In genomic region chr4:87150498-87151261, GRCh38 we compare ENCODE assay signal across 8 cellular contexts.
A peak's percentile ranks its signal among the peaks of the same experiment; 100 is the strongest.
DNase-seq lines count a peak whose midpoint lies in the region; FAIRE-seq and TF ChIP-seq lines count a peak whose summit lies in the region.

No MANE protein-coding gene starts in this region.

- no peaks in the 10 kb centered on the region for H3K4me1 ChIP-seq in kidney (ENCODE audit: control insufficient read depth in 1 of 2, insufficient read depth in 1 of 2, low read depth in 1 of 2, low read length in 2 of 2)

- H3K36me3 Mint-ChIP-seq in activated CD4-positive, alpha-beta memory T cell treated with anti-CD3 and anti-CD28 coated beads, Interleukin-2, amount 10 ng/mL, durations not matched to agents 7 days and 5 days (ENCODE audit: low read depth): peaks cover 2% of the 10 kb centered on the region
- H3K36me3 Mint-ChIP-seq in activated CD4-positive, alpha-beta memory T cell treated with anti-CD3 and anti-CD28 coated beads for 36 hours: no peaks in the 10 kb centered on the region

- no peaks in the 10 kb centered on the region for H3K9me3 Mint-ChIP-seq in activated CD4-positive, alpha-beta memory T cell treated with anti-CD3 and anti-CD28 coated beads, Interleukin-2, amount 10 ng/mL, durations not matched to agents 7 days and 5 days
- no peaks in the 10 kb centered on the region for H3K9me3 Mint-ChIP-seq in activated CD4-positive, alpha-beta memory T cell treated with anti-CD3 and anti-CD28 coated beads for 36 hours

- H3K4me1 Mint-ChIP-seq in activated CD4-positive, alpha-beta memory T cell treated with anti-CD3 and anti-CD28 coated beads, Interleukin-2, amount 10 ng/mL, durations not matched to agents 7 days and 5 days: no peaks in the 10 kb centered on the region
- H3K4me1 Mint-ChIP-seq in activated CD4-positive, alpha-beta memory T cell treated with anti-CD3 and anti-CD28 coated beads for 36 hours (ENCODE audit: low read depth): no peaks in the 10 kb centered on the region

- peak; percentile 85 for TF ChIP-seq CTCF in kidney (IDR thresholded peaks at IDR 0.05; ENCODE audit: borderline replicate concordance, extremely low read depth, insufficient read depth)

- no peak overlapping the region for H3K27ac Mint-ChIP-seq in activated CD4-positive, alpha-beta memory T cell treated with anti-CD3 and anti-CD28 coated beads, Interleukin-2, amount 10 ng/mL, durations not matched to agents 7 days and 5 days
- no peak overlapping the region for H3K27ac Mint-ChIP-seq in activated CD4-positive, alpha-beta memory T cell treated with anti-CD3 and anti-CD28 coated beads for 36 hours

- no peak overlapping the region for H3K9ac ChIP-seq in kidney (ENCODE audit: low read length in 2 of 2)

- H3K9me3 ChIP-seq in kidney (ENCODE audit: control insufficient read depth in 1 of 2, low read length in 2 of 2): no peaks in the 10 kb centered on the region

- CTCF ChIA-PET in activated CD4-positive, alpha-beta memory T cell treated with anti-CD3 and anti-CD28 coated beads, Interleukin-2, amount 10 ng/mL, durations not matched to agents 7 days and 5 days (lab: Charles Lee): interaction anchor here (0.7 to 3.2 kb wide), 27 partner anchors 10 to 1462 kb away, joined by 3 to 56 read pairs (median 4); partner anchors contain the start of genes AFF1 and KLHL8
- CTCF ChIA-PET in activated CD4-positive, alpha-beta memory T cell treated with anti-CD3 and anti-CD28 coated beads for 36 hours (lab: Charles Lee): interaction anchor here (0.6 to 6.6 kb wide), 26 partner anchors 9 to 593 kb away, joined by 3 to 50 read pairs (median 4); partner anchors contain the start of gene KLHL8

- H3K27me3 Mint-ChIP-seq in activated CD4-positive, alpha-beta memory T cell treated with anti-CD3 and anti-CD28 coated beads, Interleukin-2, amount 10 ng/mL, durations not matched to agents 7 days and 5 days: no peaks in the 10 kb centered on the region
- H3K27me3 Mint-ChIP-seq in activated CD4-positive, alpha-beta memory T cell treated with anti-CD3 and anti-CD28 coated beads for 36 hours: no peaks in the 10 kb centered on the region

- H3K36me3 ChIP-seq in kidney (ENCODE audit: control insufficient read depth in 1 of 2, insufficient read depth in 2 of 2, low read length in 2 of 2): no peaks in the 10 kb centered on the region

- intact Hi-C loops in activated CD4-positive, alpha-beta memory T cell treated with anti-CD3 and anti-CD28 coated beads for 36 hours (cut with micrococcal nuclease): loop anchor here (1.0 to 5.0 kb wide), 4 partner anchors 85 to 697 kb away; no protein-coding TSS in a partner anchor
- intact Hi-C loops in kidney (cut with DNase I): loop anchor here (10.0 kb wide), 1 partner anchor 84 kb away; no protein-coding TSS in a partner anchor

- POLR2A ChIA-PET in activated CD4-positive, alpha-beta memory T cell treated with anti-CD3 and anti-CD28 coated beads, Interleukin-2, amount 10 ng/mL, durations not matched to agents 7 days and 5 days (lab: Charles Lee): interaction anchor here (1.1 kb wide), 1 partner anchor 85 kb away, joined by 3 read pairs; no protein-coding TSS in a partner anchor
- POLR2A ChIA-PET in activated CD4-positive, alpha-beta memory T cell treated with anti-CD3 and anti-CD28 coated beads for 36 hours (lab: Charles Lee): interaction anchor here (1.0 kb wide), 1 partner anchor 83 kb away, joined by 3 read pairs; no protein-coding TSS in a partner anchor

- H3K4me3 Mint-ChIP-seq in activated CD4-positive, alpha-beta memory T cell treated with anti-CD3 and anti-CD28 coated beads, Interleukin-2, amount 10 ng/mL, durations not matched to agents 7 days and 5 days: no peak overlapping the region
- H3K4me3 Mint-ChIP-seq in activated CD4-positive, alpha-beta memory T cell treated with anti-CD3 and anti-CD28 coated beads for 36 hours: no peak overlapping the region

- no peak overlapping the region for H3K27ac ChIP-seq in kidney (ENCODE audit: low read depth in 2 of 2, low read length in 2 of 2)

- peak; percentile 26 for DNase-seq in activated CD4-positive, alpha-beta memory T cell treated with anti-CD3 and anti-CD28 coated beads, Interleukin-2, amount 10 ng/mL, durations not matched to agents 7 days and 5 days
- no peak for DNase-seq in activated CD4-positive, alpha-beta memory T cell treated with anti-CD3 and anti-CD28 coated beads for 36 hours
- DNase-seq in HCEC 1CT: peak; percentile 39
- DNase-seq in NCI-H1105 (lab: John Stamatoyannopoulos, UW): peak; percentile 58
- peak; percentile 58 for DNase-seq in SKM-1 treated with dmso at 0.1 percent for 144 hours (lab: John Stamatoyannopoulos, UW; ENCODE audit: unreplicated experiment)
- DNase-seq in central memory CD4-positive, alpha-beta T cell: peak; percentile 43
- DNase-seq in kidney: no peak
- peak; percentile 55 for DNase-seq in stimulated activated CD4-positive, alpha-beta T cell treated with anti-CD3 and anti-CD28 coated beads, Interleukin-2, amount 100 ng/mL, for 4 hours (ENCODE audit: low read depth)

- H3K4me3 ChIP-seq in kidney (ENCODE audit: low read length in 2 of 2): no peak overlapping the region

- FAIRE-seq in kidney (lab: Jason Lieb, UNC): peak; percentile 93

Comparison
In these comparisons a context has a peak if more than half of its experiments do, and no peak if none do; other contexts are left out.
1. DNase-seq: peak in activated CD4-positive, alpha-beta memory T cell treated with anti-CD3 and anti-CD28 coated beads, Interleukin-2, amount 10 ng/mL, durations not matched to agents 7 days and 5 days (single experiment), HCEC 1CT (single experiment), NCI-H1105 (single experiment), SKM-1 treated with dmso at 0.1 percent for 144 hours (single experiment), central memory CD4-positive, alpha-beta T cell (single experiment) and stimulated activated CD4-positive, alpha-beta T cell treated with anti-CD3 and anti-CD28 coated beads, Interleukin-2, amount 100 ng/mL, for 4 hours (single experiment); none in activated CD4-positive, alpha-beta memory T cell treated with anti-CD3 and anti-CD28 coated beads for 36 hours (single experiment) and kidney (single experiment).